In genomic region chr18:55779461-55779710, GRCh38 we compare ENCODE assay signal across 8 cellular contexts.
DNase-seq lines count a peak whose midpoint lies in the region; ATAC-seq and TF ChIP-seq lines count a peak whose summit lies in the region.

No MANE protein-coding gene starts in this region.

- H3K9me3 ChIP-seq in AG04450 (ENCODE audit: control insufficient read depth, insufficient read depth, low read length) = no peaks in the 10 kb centered on the region
- no peaks in the 10 kb centered on the region for H3K9me3 ChIP-seq in HUES6 (ENCODE audit: control insufficient read depth, insufficient read depth, low read depth, low read length)
- no peaks in the 10 kb centered on the region for H3K9me3 ChIP-seq in ectodermal cell (ENCODE audit: control insufficient read depth, low read length)
- H3K9me3 ChIP-seq in muscle layer of duodenum (ENCODE audit: control insufficient read depth in 1 of 2, low read length in 2 of 2) = no peaks in the 10 kb centered on the region
- H3K9me3 ChIP-seq in CD4-positive, alpha-beta memory T cell (ENCODE audit: control insufficient read depth in 1 of 2, low read length in 2 of 2) = no peaks in the 10 kb centered on the region

- H3K36me3 Mint-ChIP-seq in CD4-positive, alpha-beta memory T cell = no peaks in the 10 kb centered on the region

- H3K4me1 ChIP-seq in HUES6 (ENCODE audit: control insufficient read depth, insufficient read depth, low read length) = peaks cover 32% of the 10 kb centered on the region
- peaks cover 14% of the 10 kb centered on the region for H3K4me1 ChIP-seq in ectodermal cell (ENCODE audit: control insufficient read depth, insufficient read depth, low read length)
- H3K4me1 ChIP-seq in muscle layer of duodenum (ENCODE audit: control insufficient read depth in 1 of 2, insufficient read depth in 2 of 2, low read length in 2 of 2) = no peaks in the 10 kb centered on the region
- H3K4me1 ChIP-seq in CD4-positive, alpha-beta memory T cell (ENCODE audit: insufficient read depth, low read length) = no peaks in the 10 kb centered on the region

- H3K36me3 ChIP-seq in HUES6 (ENCODE audit: control insufficient read depth, insufficient read depth, low read length) = no peaks in the 10 kb centered on the region
- H3K36me3 ChIP-seq in ectodermal cell (ENCODE audit: control insufficient read depth, insufficient read depth, low read length) = no peaks in the 10 kb centered on the region
- H3K36me3 ChIP-seq in muscle layer of duodenum (ENCODE audit: control insufficient read depth in 1 of 2, insufficient read depth in 2 of 2, low read length in 2 of 2) = no peaks in the 10 kb centered on the region
- H3K36me3 ChIP-seq in CD4-positive, alpha-beta memory T cell (ENCODE audit: insufficient read depth, low read length) = no peaks in the 10 kb centered on the region

- POLR2A ChIA-PET in AG04450 (lab: Yijun Ruan, JAX) = interaction anchor here (1.0 kb wide), 1 partner anchor 11 kb away, joined by 3 read pairs; no protein-coding TSS in a partner anchor
- POLR2A ChIA-PET in CD4-positive, alpha-beta memory T cell (lab: Charles Lee; ENCODE audit: partially characterized antibody) = no interaction called here

- no peak overlapping the region for H3K4me3 Mint-ChIP-seq in CD4-positive, alpha-beta memory T cell

- H3K27me3 ChIP-seq in AG04450 (ENCODE audit: control insufficient read depth, insufficient read depth, low read length) (no peaks in the 10 kb centered on the region), HUES6 (ENCODE audit: control insufficient read depth, insufficient read depth, low read length) (peaks cover 10% of the 10 kb centered on the region; the same call in 1 of the 2 replicates), ectodermal cell (ENCODE audit: control insufficient read depth, insufficient read depth, low read length, poor library complexity, severe bottlenecking) (peaks cover 5% of the 10 kb centered on the region), muscle layer of duodenum (ENCODE audit: low read depth, low read length) (no peaks in the 10 kb centered on the region)
- H3K27me3 ChIP-seq in CD4-positive, alpha-beta memory T cell (ENCODE audit: insufficient read depth, low read length) = peaks cover 3% of the 10 kb centered on the region

- no peak overlapping the region for H3K27ac ChIP-seq in AG04450 (ENCODE audit: low read depth, low read length)
- H3K27ac ChIP-seq in HUES6 (ENCODE audit: low read depth, low read length) = peak overlapping the region; percentile 53; the same call in 1 of the 2 replicates
- no peak overlapping the region for H3K27ac ChIP-seq in ectodermal cell (ENCODE audit: insufficient read depth, low read depth, low read length, poor library complexity, severe bottlenecking)
- H3K27ac ChIP-seq in muscle layer of duodenum (ENCODE audit: low read length) = peak overlapping the region; percentile 40
- H3K27ac ChIP-seq in CD4-positive, alpha-beta memory T cell (ENCODE audit: low read depth, low read length) = no peak overlapping the region

- no peak overlapping the region for H3K27ac Mint-ChIP-seq in CD4-positive, alpha-beta memory T cell

- peaks cover 23% of the 10 kb centered on the region in 2 donors for H3K27me3 Mint-ChIP-seq in CD4-positive, alpha-beta memory T cell

- H3K4me1 Mint-ChIP-seq in CD4-positive, alpha-beta memory T cell = peaks cover 0 to 2% (median under 1%) of the 10 kb centered on the region in 4 donors

- WGBS in ectodermal cell, 2 experiments = 3 to 4% methylated on average over 8 of the region's 8 CpGs

- DNase-seq in AG04450 (ENCODE audit: low read depth, low spot score) = no peak
- no peak for DNase-seq in CD4-positive, alpha-beta memory T cell

- peak overlapping the region; percentile 65 for H3K4me3 ChIP-seq in AG04450 (ENCODE audit: low read depth, low read length)
- peak overlapping the region; percentile 69 for H3K4me3 ChIP-seq in HUES6 (ENCODE audit: low read depth, low read length)
- peak overlapping the region; percentile 46 for H3K4me3 ChIP-seq in ectodermal cell (ENCODE audit: insufficient read depth, low read depth, low read length)
- H3K4me3 ChIP-seq in muscle layer of duodenum (ENCODE audit: low read depth in 1 of 2, low read length in 2 of 2) = peak overlapping the region; percentile 68 to 75
- H3K4me3 ChIP-seq in CD4-positive, alpha-beta memory T cell (ENCODE audit: low read length in 2 of 2) = no peak overlapping the region

- intact Hi-C loops in CD4-positive, alpha-beta memory T cell (cut with micrococcal nuclease) = no loop called here

- peak overlapping the region; percentile 70 for H3K9ac ChIP-seq in HUES6 (ENCODE audit: low read length)

- CTCF ChIA-PET in AG04450 (lab: Charles Lee) = interaction anchor here (0.7 to 3.1 kb wide), 11 partner anchors 35 to 797 kb away, joined by 3 to 12 read pairs (median 3); no protein-coding TSS in a partner anchor
- CTCF ChIA-PET in CD4-positive, alpha-beta memory T cell (lab: Charles Lee; ENCODE audit: partially characterized antibody) = no interaction called here

- TF ChIP-seq CTCF in AG04450 (IDR thresholded peaks at IDR 0.05; ENCODE audit: low read depth, low read length) = no peak

- ATAC-seq in GM21423 (IDR thresholded peaks at IDR 0.05; ENCODE audit: unreplicated experiment) (no peak), GM21717 (IDR thresholded peaks at IDR 0.05; ENCODE audit: unreplicated experiment) (no peak), GM19452 (IDR thresholded peaks at IDR 0.05; ENCODE audit: unreplicated experiment) (no peak)

- H3K9me3 Mint-ChIP-seq in CD4-positive, alpha-beta memory T cell = peaks cover 0 to 27% (median 14%) of the 10 kb centered on the region in 8 donors

Comparison
In these comparisons a context has a peak if more than half of its experiments do, and no peak if none do; other contexts are left out.
1. H3K27ac ChIP-seq: peak in HUES6 (single experiment) and muscle layer of duodenum (single experiment); none in AG04450 (single experiment), ectodermal cell (single experiment) and CD4-positive, alpha-beta memory T cell (single experiment).
2. H3K4me3 ChIP-seq: peak in AG04450 (single experiment), HUES6 (single experiment), ectodermal cell (single experiment) and muscle layer of duodenum (2 of 2); none in CD4-positive, alpha-beta memory T cell (0 of 2).